In genomic region chr1:66445492-66446181, GRCh38 we compare ENCODE assay signal across 8 cellular contexts.
DNase-seq lines count a peak whose midpoint lies in the region; ATAC-seq and TF ChIP-seq lines count a peak whose summit lies in the region.

No MANE protein-coding gene starts in this region.

- H3K79me2 ChIP-seq in KMS-11 (ENCODE audit: insufficient read depth, low read depth), result no peaks in the 10 kb centered on the region

- 34 to 45% methylated on average over 5 of the region's 5 CpGs for WGBS in lung, 2 donors

- H3K27ac ChIP-seq in KMS-11, result peak overlapping the region; percentile 43
- H3K27ac ChIP-seq in lung (ENCODE audit: low read depth in 1 of 2, low read length in 1 of 2), result peak overlapping the region; percentile 61 to 75

- H3K9me3 ChIP-seq in lung (ENCODE audit: control insufficient read depth in 2 of 2, insufficient read depth in 1 of 2, low read length in 1 of 2), result no peaks in the 10 kb centered on the region

- peak; percentile 57 to 60 for DNase-seq in activated T-cell treated with anti-CD3 and anti-CD28 coated beads, Interleukin-2, amount 50 U/mL, for 72 hours
- DNase-seq in lung (ENCODE audit: low spot score), result no peak
- no peak for DNase-seq in NCI-H526 (lab: John Stamatoyannopoulos, UW)
- DNase-seq in NCI-H187 (lab: John Stamatoyannopoulos, UW), result no peak

- TF ChIP-seq CTCF in KMS-11 (conservative IDR thresholded peaks at IDR 0.05; ENCODE audit: low read depth, low read length) (no peak), lung (IDR thresholded peaks at IDR 0.05; ENCODE audit: control extremely low read depth, extremely low read depth) (no peak)

- H3K36me3 ChIP-seq in KMS-11 (ENCODE audit: insufficient read depth), result no peaks in the 10 kb centered on the region
- no peaks in the 10 kb centered on the region for H3K36me3 ChIP-seq in lung (ENCODE audit: control insufficient read depth in 2 of 2, insufficient read depth in 2 of 2, low read length in 2 of 2)

- peak overlapping the region; percentile 77 for H3K27ac Mint-ChIP-seq in activated T-cell treated with anti-CD3 and anti-CD28 coated beads, Interleukin-2, amount 50 U/mL, for 72 hours
- H3K27ac Mint-ChIP-seq in stimulated activated memory B cell treated with anti-CD40 and anti-IgM and Interleukin-4, amounts not matched to agents 10 μg/mL and 1 μg/mL and 100 μg/mL, for 72 hours, result peak overlapping the region; percentile 95

- no peak overlapping the region for H3K9ac ChIP-seq in KMS-11

- peak overlapping the region; percentile 52 for H3K4me2 ChIP-seq in KMS-11

- H3K4me1 ChIP-seq in KMS-11 (ENCODE audit: low read depth, poor library complexity, severe bottlenecking) (peaks cover 22% of the 10 kb centered on the region), lung (ENCODE audit: control insufficient read depth in 2 of 2, insufficient read depth in 2 of 2, low read length in 2 of 2) (peaks cover 2 to 14% of the 10 kb centered on the region in 2 donors)

- H3K4me1 Mint-ChIP-seq in activated T-cell treated with anti-CD3 and anti-CD28 coated beads, Interleukin-2, amount 50 U/mL, for 72 hours (ENCODE audit: low read depth), result peaks cover 30% of the 10 kb centered on the region
- H3K4me1 Mint-ChIP-seq in stimulated activated memory B cell treated with anti-CD40 and anti-IgM and Interleukin-4, amounts not matched to agents 10 μg/mL and 1 μg/mL and 100 μg/mL, for 72 hours, result peaks cover 34% of the 10 kb centered on the region

- H3K9me3 Mint-ChIP-seq in activated T-cell treated with anti-CD3 and anti-CD28 coated beads, Interleukin-2, amount 50 U/mL, for 72 hours, result no peaks in the 10 kb centered on the region
- H3K9me3 Mint-ChIP-seq in stimulated activated memory B cell treated with anti-CD40 and anti-IgM and Interleukin-4, amounts not matched to agents 10 μg/mL and 1 μg/mL and 100 μg/mL, for 72 hours, result no peaks in the 10 kb centered on the region

- peaks cover 14% of the 10 kb centered on the region for H3K27me3 Mint-ChIP-seq in activated T-cell treated with anti-CD3 and anti-CD28 coated beads, Interleukin-2, amount 50 U/mL, for 72 hours (ENCODE audit: low read depth)
- peaks cover 11% of the 10 kb centered on the region for H3K27me3 Mint-ChIP-seq in stimulated activated memory B cell treated with anti-CD40 and anti-IgM and Interleukin-4, amounts not matched to agents 10 μg/mL and 1 μg/mL and 100 μg/mL, for 72 hours

- H4K20me1 ChIP-seq in KMS-11 (ENCODE audit: insufficient read depth), result no peaks in the 10 kb centered on the region

- no peaks in the 10 kb centered on the region for H3K27me3 ChIP-seq in KMS-11 (ENCODE audit: insufficient read depth, low read depth)
- H3K27me3 ChIP-seq in lung (ENCODE audit: control insufficient read depth, insufficient read depth), result no peaks in the 10 kb centered on the region

- no peaks in the 10 kb centered on the region for H3K36me3 Mint-ChIP-seq in activated T-cell treated with anti-CD3 and anti-CD28 coated beads, Interleukin-2, amount 50 U/mL, for 72 hours (ENCODE audit: insufficient read depth in 2 of 2)
- no peaks in the 10 kb centered on the region for H3K36me3 Mint-ChIP-seq in stimulated activated memory B cell treated with anti-CD40 and anti-IgM and Interleukin-4, amounts not matched to agents 10 μg/mL and 1 μg/mL and 100 μg/mL, for 72 hours

- H3K4me3 ChIP-seq in GM08714 (ENCODE audit: low read length) (peak overlapping the region; percentile 90; the same call in 1 of the 2 replicates), KMS-11 (IDR thresholded peaks at IDR 0.05; ENCODE audit: insufficient read depth, low read depth, low read length) (no peak overlapping the region), lung (no peak overlapping the region)

- H2AFZ ChIP-seq in KMS-11 (ENCODE audit: low read depth), result peak overlapping the region; percentile 62

- ATAC-seq in GM21528 (IDR thresholded peaks at IDR 0.05; ENCODE audit: low FRiP score, unreplicated experiment) (peak; percentile 84), lung (ENCODE audit: insufficient read depth, low FRiP score) (no peak)
- peak; percentile 90 for ATAC-seq in activated T-cell treated with anti-CD3 and anti-CD28 coated beads, Interleukin-2, amount 50 U/mL, for 72 hours (replicated peaks in 1 of 2)
- peak; percentile 88 for ATAC-seq in stimulated activated memory B cell treated with anti-CD40 and anti-IgM and Interleukin-4, amounts not matched to agents 10 μg/mL and 1 μg/mL and 100 μg/mL, for 72 hours

- peak overlapping the region; percentile 78 to 87 for H3K4me3 Mint-ChIP-seq in activated T-cell treated with anti-CD3 and anti-CD28 coated beads, Interleukin-2, amount 50 U/mL, for 72 hours
- H3K4me3 Mint-ChIP-seq in stimulated activated memory B cell treated with anti-CD40 and anti-IgM and Interleukin-4, amounts not matched to agents 10 μg/mL and 1 μg/mL and 100 μg/mL, for 72 hours, result peak overlapping the region; percentile 83

Comparison
In these comparisons a context has a peak if more than half of its experiments do, and no peak if none do; other contexts are left out.
1. DNase-seq: peak in activated T-cell treated with anti-CD3 and anti-CD28 coated beads, Interleukin-2, amount 50 U/mL, for 72 hours (2 of 2); none in lung (single experiment), NCI-H526 (0 of 2) and NCI-H187 (0 of 2).